In genomic region chr1:23019851-23020625, GRCh38 we compare ENCODE assay signal across 8 cellular contexts. TPM values are rescaled to one million over a fixed set of nuclear protein-coding genes. Genes with fewer than 3 reads are reported as not detected.
DNase-seq lines count a peak whose midpoint lies in the region; ATAC-seq, FAIRE-seq and TF ChIP-seq lines count a peak whose summit lies in the region.

No MANE protein-coding gene starts in this region.

- H2AFZ ChIP-seq in keratinocyte (ENCODE audit: control insufficient read depth, low read length): peak overlapping the region; percentile 74

- peaks cover 57% of the 10 kb centered on the region for H3K79me2 ChIP-seq in keratinocyte (ENCODE audit: control insufficient read depth, insufficient read depth, low read length)

- peak overlapping the region; percentile 97 for H3K9ac ChIP-seq in keratinocyte (ENCODE audit: control insufficient read depth, extremely low read depth, insufficient read depth, low read length)

- H3K4me2 ChIP-seq in keratinocyte (ENCODE audit: control insufficient read depth, extremely low read depth, insufficient read depth, low read depth, low read length): peak overlapping the region; percentile 100

- peak overlapping the region; percentile 94 to 98 (median 95) for H3K4me3 ChIP-seq in keratinocyte (ENCODE audit: control insufficient read depth in 2 of 3, extremely low read depth in 1 of 3, insufficient read depth in 2 of 3, low read depth in 1 of 3, low read length in 3 of 3)

- H3K36me3 ChIP-seq in keratinocyte (ENCODE audit: control insufficient read depth in 2 of 2, extremely low read depth in 1 of 2, insufficient read depth in 2 of 2, low read length in 2 of 2): no peaks in the 10 kb centered on the region

- peaks cover 33% of the 10 kb centered on the region for H3K4me1 Mint-ChIP-seq in T-helper 2 cell treated with Interferon-gamma antibody and Interleukin-4, amounts not matched to agents 5 μg/mL and 100 μg/mL, for 36 hours (ENCODE audit: low read depth)

- peaks cover 17% of the 10 kb centered on the region for H3K9me3 Mint-ChIP-seq in T-helper 2 cell treated with Interferon-gamma antibody and Interleukin-4, amounts not matched to agents 5 μg/mL and 100 μg/mL, for 36 hours

- H3K9me1 ChIP-seq in keratinocyte (ENCODE audit: control insufficient read depth, extremely low read depth, insufficient read depth, low read length): no peaks in the 10 kb centered on the region

- H3K4me3 Mint-ChIP-seq in T-helper 2 cell treated with Interferon-gamma antibody and Interleukin-4, amounts not matched to agents 5 μg/mL and 100 μg/mL, for 36 hours: peak overlapping the region; percentile 96

- peak overlapping the region; percentile 94 for H3K27ac ChIP-seq in keratinocyte (ENCODE audit: control insufficient read depth, insufficient read depth, low read length)

- H3K4me1 ChIP-seq in keratinocyte (ENCODE audit: control insufficient read depth, extremely low read depth, insufficient read depth, low read length): peaks cover 6% of the 10 kb centered on the region

- peaks cover 23% of the 10 kb centered on the region for H3K36me3 Mint-ChIP-seq in T-helper 2 cell treated with Interferon-gamma antibody and Interleukin-4, amounts not matched to agents 5 μg/mL and 100 μg/mL, for 36 hours (ENCODE audit: low read depth)

- H3K27me3 ChIP-seq in keratinocyte (ENCODE audit: control insufficient read depth, extremely low read depth, insufficient read depth, low read length): no peaks in the 10 kb centered on the region

- no peaks in the 10 kb centered on the region for H3K9me3 ChIP-seq in keratinocyte (ENCODE audit: control insufficient read depth, low read depth, low read length)

- peak; percentile 18 for ATAC-seq in GM19463 (IDR thresholded peaks at IDR 0.05; ENCODE audit: unreplicated experiment)

- TF ChIP-seq CTCF in keratinocyte (optimal IDR thresholded peaks at IDR 0.05 in 1 of 3, IDR thresholded peaks at IDR 0.05 in 1 of 3, conservative IDR thresholded peaks at IDR 0.05 in 1 of 3; ENCODE audit: extremely low read depth in 1 of 3, insufficient read depth in 2 of 3, low read length in 3 of 3): no peak

- no peak for FAIRE-seq in keratinocyte (lab: Jason Lieb, UNC)

- dilution Hi-C loops in keratinocyte (cut with MboI; ENCODE audit: extremely low pct_ligation_motif_present, low sequenced_read_pairs): no loop called here

- peaks cover 5% of the 10 kb centered on the region for H4K20me1 ChIP-seq in keratinocyte (ENCODE audit: control insufficient read depth, extremely low read depth, insufficient read depth, low read length)

- peak; percentile 28 for DNase-seq in COR-L47 (lab: John Stamatoyannopoulos, UW)
- DNase-seq in HT-29 (ENCODE audit: low spot score): peak; percentile 53
- DNase-seq in T-helper 2 cell treated with Interferon-gamma antibody and Interleukin-4, amounts not matched to agents 5 μg/mL and 100 μg/mL, for 36 hours (ENCODE audit: low spot score): peak; percentile 8
- peak; percentile 6 for DNase-seq in central memory CD4-positive, alpha-beta T cell
- DNase-seq in keratinocyte (ENCODE audit: low read depth, low spot score): no peak
- DNase-seq in stimulated activated CD4-positive, alpha-beta T cell treated with anti-CD3 and anti-CD28 coated beads, Interleukin-1b, Interleukin-23, amount 100 ng/mL, for 48 hours: peak; percentile 17
- no peak for DNase-seq in NCI-H2029 treated with DMSO at 0.1 percent for 48 hours (lab: John Stamatoyannopoulos, UW)

- H3K27me3 Mint-ChIP-seq in T-helper 2 cell treated with Interferon-gamma antibody and Interleukin-4, amounts not matched to agents 5 μg/mL and 100 μg/mL, for 36 hours (ENCODE audit: low read depth): peaks cover 2% of the 10 kb centered on the region

- peak overlapping the region; percentile 92 for H3K27ac Mint-ChIP-seq in T-helper 2 cell treated with Interferon-gamma antibody and Interleukin-4, amounts not matched to agents 5 μg/mL and 100 μg/mL, for 36 hours

RNA-seq across cellular contexts. Expression of gene KDM1A, which starts 0.8 kb away (rescaled TPM):
- 113 and 130 TPM in 2 replicates for total RNA-seq in HT-29 (2014; rRNA removed; shearing (Covaris generic))
- polyA plus RNA-seq in keratinocyte: 82.0 to 99.1 TPM (median 84.8 TPM) in 3 replicates
- polyA plus RNA-seq in keratinocyte (2011; ENCODE audit: low read depth): 40.6 TPM
- polyA plus RNA-seq in keratinocyte (2011; cell fraction: cytosol; rRNA removed): 62.5 and 65.4 TPM in 2 replicates
- 84.7 and 104 TPM in 2 replicates for polyA plus RNA-seq in keratinocyte (2011; cell fraction: nucleus; rRNA removed)
- 39.2 and 65.3 TPM in 2 replicates for polyA plus RNA-seq in keratinocyte (2012; ENCODE audit: low replicate concordance)
- polyA minus RNA-seq in keratinocyte: 75.0 to 131 TPM (median 102 TPM) in 3 replicates
- polyA minus RNA-seq in keratinocyte (2011; cell fraction: cytosol; rRNA and poly(A)+ RNA removed): 52.2 TPM
- polyA minus RNA-seq in keratinocyte (2011; cell fraction: nucleus; rRNA and poly(A)+ RNA removed): 32.9 and 48.7 TPM in 2 replicates

RNA-seq across cellular contexts. Expression of gene TEX46, which starts 4.4 kb away (rescaled TPM):
- total RNA-seq in HT-29 (2014; rRNA removed; shearing (Covaris generic)): not detected in 2 replicates
- 0.15 TPM in 1 of 3 replicates, not detected in the others for polyA plus RNA-seq in keratinocyte
- not detected for polyA plus RNA-seq in keratinocyte (2011; ENCODE audit: low read depth)
- polyA plus RNA-seq in keratinocyte (2011; cell fraction: cytosol; rRNA removed): 0.28 TPM in 1 of 2 replicates, not detected in the other
- 0.37 TPM in 1 of 2 replicates, not detected in the other for polyA plus RNA-seq in keratinocyte (2011; cell fraction: nucleus; rRNA removed)
- polyA plus RNA-seq in keratinocyte (2012; ENCODE audit: low replicate concordance): 0.44 TPM in 1 of 2 replicates, not detected in the other
- not detected in 3 replicates for polyA minus RNA-seq in keratinocyte
- not detected for polyA minus RNA-seq in keratinocyte (2011; cell fraction: cytosol; rRNA and poly(A)+ RNA removed)
- polyA minus RNA-seq in keratinocyte (2011; cell fraction: nucleus; rRNA and poly(A)+ RNA removed): not detected in 2 replicates

RNA-seq across cellular contexts. Expression of gene LACTBL1, which starts 47.4 kb away (rescaled TPM):
- not detected in 2 replicates for total RNA-seq in HT-29 (2014; rRNA removed; shearing (Covaris generic))
- not detected in 3 replicates for polyA plus RNA-seq in keratinocyte
- polyA plus RNA-seq in keratinocyte (2011; ENCODE audit: low read depth): not detected
- not detected in 2 replicates for polyA plus RNA-seq in keratinocyte (2011; cell fraction: cytosol; rRNA removed)
- polyA plus RNA-seq in keratinocyte (2011; cell fraction: nucleus; rRNA removed): not detected in 2 replicates
- not detected in 2 replicates for polyA plus RNA-seq in keratinocyte (2012; ENCODE audit: low replicate concordance)
- not detected in 3 replicates for polyA minus RNA-seq in keratinocyte
- polyA minus RNA-seq in keratinocyte (2011; cell fraction: cytosol; rRNA and poly(A)+ RNA removed): not detected
- not detected in 2 replicates for polyA minus RNA-seq in keratinocyte (2011; cell fraction: nucleus; rRNA and poly(A)+ RNA removed)

Comparison
In these comparisons a context has a peak if more than half of its experiments do, and no peak if none do; other contexts are left out.
1. DNase-seq: peak in COR-L47 (single experiment), HT-29 (single experiment), T-helper 2 cell treated with Interferon-gamma antibody and Interleukin-4, amounts not matched to agents 5 μg/mL and 100 μg/mL, for 36 hours (single experiment), central memory CD4-positive, alpha-beta T cell (single experiment) and stimulated activated CD4-positive, alpha-beta T cell treated with anti-CD3 and anti-CD28 coated beads, Interleukin-1b, Interleukin-23, amount 100 ng/mL, for 48 hours (single experiment); none in keratinocyte (single experiment) and NCI-H2029 treated with DMSO at 0.1 percent for 48 hours (single experiment).